9 cellular contexts compared by ENCODE assay signal in genomic region chr6:84728602-84729001, GRCh38. TPM values are rescaled to one million over a fixed set of nuclear protein-coding genes. Genes with fewer than 3 reads are reported as not detected.
DNase-seq lines count a peak whose midpoint lies in the region; ATAC-seq lines count a peak whose summit lies in the region.
"Had no signal": no experiment of that assay in that cellular context is flagged by ENCODE, and none has a peak within 500 bp of the region (broad histone marks: within the 10 kb centered on the region; RNA-seq: fewer than 3 reads in every experiment).

No MANE protein-coding gene starts in this region.

- peak; percentile 56 for ATAC-seq in GM18907 (IDR thresholded peaks at IDR 0.05; ENCODE audit: unreplicated experiment)
- no peak for ATAC-seq in HG02642 (IDR thresholded peaks at IDR 0.05; ENCODE audit: poor library complexity, unreplicated experiment)

- H3K9me3 ChIP-seq in MG63: no peaks in the 10 kb centered on the region

- in situ Hi-C loops in ACHN (cut with HindIII; ENCODE audit: low pct_ligation_motif_present, low pct_unique_long_range_greater_than_20kb, low sequenced_read_pairs): no loop called here

- H3K4me3 ChIP-seq in MG63: no peak overlapping the region

- H3K27me3 ChIP-seq in MG63: no peaks in the 10 kb centered on the region

- DNase-seq in ACHN (peak; percentile 41), NCI-H460 (ENCODE audit: extremely low read depth, low read depth) (peak; percentile 2), fibroblast of gingiva (ENCODE audit: low read depth) (peak; percentile 26), T-helper 2 cell (no peak), NCI-H1105 treated with DMSO at 0.1 percent for 48 hours (lab: John Stamatoyannopoulos, UW) (no peak), MG63 (no peak)

- peaks cover 3% of the 10 kb centered on the region for H3K36me3 ChIP-seq in MG63

RNA-seq across cellular contexts. Expression of gene TBX18, which starts 35.8 kb away (rescaled TPM):
- 7.8 and 11.8 TPM in 2 replicates for total RNA-seq in NCI-H460 (2014; rRNA removed; shearing (Covaris generic))
- 5.1 and 10.3 TPM in 2 replicates for polyA plus RNA-seq in NCI-H460 (2014; cell fraction: nucleus; rRNA removed)
- total RNA-seq in MG63 (2014; rRNA removed; shearing (Covaris generic); ENCODE audit: low replicate concordance): 16.4 and 31.6 TPM in 2 replicates
- total RNA-seq: activated CD8-positive, alpha-beta memory T cell treated with anti-CD3 and anti-CD28 coated beads for 36 hours had no signal

Comparison
In these comparisons a context has a peak if more than half of its experiments do, and no peak if none do; other contexts are left out.
1. DNase-seq: peak in ACHN (single experiment), NCI-H460 (single experiment) and fibroblast of gingiva (single experiment); none in T-helper 2 cell (0 of 5), NCI-H1105 treated with DMSO at 0.1 percent for 48 hours (single experiment) and MG63 (single experiment).